8 cellular contexts compared by ENCODE assay signal in the genomic region with DNA sequence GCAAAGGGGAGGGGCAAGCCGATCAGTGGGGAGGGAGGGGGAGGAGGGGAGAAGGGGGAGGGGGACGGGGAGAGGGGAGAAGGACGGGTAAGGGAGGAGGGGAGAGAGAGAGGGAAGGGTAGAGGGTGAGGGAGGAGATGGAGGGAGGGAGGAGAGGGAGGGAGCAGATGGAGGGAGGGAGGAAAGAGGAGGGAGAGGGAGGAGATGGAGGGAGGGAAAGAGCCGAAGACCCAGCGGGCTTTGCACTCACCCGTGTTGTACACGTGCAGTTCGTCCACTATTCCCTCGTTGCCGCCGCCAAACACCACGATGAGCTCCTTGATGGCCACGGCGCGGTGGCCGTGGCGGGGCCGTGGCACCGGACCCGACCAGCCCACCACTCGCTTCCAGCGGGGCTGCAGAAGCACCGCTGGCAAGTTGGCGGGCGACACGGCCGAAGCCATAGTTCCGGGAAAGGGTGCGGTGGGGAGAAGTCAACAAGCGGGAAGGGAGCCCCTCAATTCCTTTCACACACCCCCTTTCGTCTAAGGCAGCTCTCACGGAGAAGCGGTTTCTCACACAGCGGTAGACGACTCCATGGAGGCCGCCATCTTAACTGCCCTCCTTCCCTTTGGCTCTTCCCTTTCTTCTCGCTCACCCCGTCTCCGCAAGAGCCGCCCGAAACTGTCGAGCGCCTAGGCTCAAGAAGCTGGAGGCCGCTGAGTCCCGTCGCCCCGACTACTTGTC. TPM values are rescaled to one million over a fixed set of nuclear protein-coding genes. Genes with fewer than 3 reads are reported as not detected.
DNase-seq lines count a peak whose midpoint lies in the region; ATAC-seq and TF ChIP-seq lines count a peak whose summit lies in the region.

No MANE protein-coding gene starts in this region.

- H3K9me3 ChIP-seq in OCI-LY3 (ENCODE audit: insufficient read depth, low read length) (no peaks in the 10 kb centered on the region), skeletal muscle tissue (ENCODE audit: control insufficient read depth in 3 of 3, low read length in 3 of 3) (no peaks in the 10 kb centered on the region)

- no peaks in the 10 kb centered on the region for H3K27me3 Mint-ChIP-seq in activated CD8-positive, alpha-beta memory T cell treated with anti-CD3 and anti-CD28 coated beads, Interleukin-2, amount 10 ng/mL, durations not matched to agents 7 days and 5 days
- H3K27me3 Mint-ChIP-seq in brain = no peaks in the 10 kb centered on the region
- H3K27me3 Mint-ChIP-seq in immature natural killer cell (ENCODE audit: low read depth in 3 of 3) = peaks cover 15 to 26% (median 21%) of the 10 kb centered on the region in 3 donors

- H4K20me1 ChIP-seq in OCI-LY3 (ENCODE audit: insufficient read depth, low read length) = peaks cover 44% of the 10 kb centered on the region

- H3K4me3 ChIP-seq in OCI-LY3 (ENCODE audit: low read length) = peak overlapping the region; percentile 97
- H3K4me3 ChIP-seq in skeletal muscle tissue (ENCODE audit: low read length in 3 of 3) = peak overlapping the region; percentile 88 to 93 (median 89)

- H3K9ac ChIP-seq in OCI-LY3 (ENCODE audit: low read length) (peak overlapping the region; percentile 100), skeletal muscle tissue (ENCODE audit: low read depth in 1 of 3, low read length in 3 of 3) (peak overlapping the region; percentile 86 to 97 (median 95))

- peaks cover 23% of the 10 kb centered on the region for H3K36me3 ChIP-seq in OCI-LY3 (replicated peaks; ENCODE audit: low read depth, low read length)
- no peaks in the 10 kb centered on the region for H3K36me3 ChIP-seq in skeletal muscle tissue (ENCODE audit: control insufficient read depth in 3 of 3, insufficient read depth in 3 of 3, low read length in 3 of 3)

- no peaks in the 10 kb centered on the region for H3K27me3 ChIP-seq in OCI-LY3 (ENCODE audit: low read depth, low read length)
- no peaks in the 10 kb centered on the region for H3K27me3 ChIP-seq in skeletal muscle tissue (ENCODE audit: control insufficient read depth in 3 of 3, insufficient read depth in 3 of 3, low read length in 3 of 3)

- peak; percentile 61 for DNase-seq in activated CD8-positive, alpha-beta memory T cell treated with anti-CD3 and anti-CD28 coated beads, Interleukin-2, amount 10 ng/mL, durations not matched to agents 7 days and 5 days
- DNase-seq in activated CD8-positive, alpha-beta memory T cell treated with anti-CD3 and anti-CD28 coated beads for 24 hours = no peak
- no peak for DNase-seq in immature natural killer cell
- no peak for DNase-seq in stimulated activated CD4-positive, alpha-beta T cell treated with anti-CD3 and anti-CD28 coated beads, Interleukin-2, amount 100 ng/mL, for 24 hours

- peaks cover 24% of the 10 kb centered on the region for H3K36me3 Mint-ChIP-seq in activated CD8-positive, alpha-beta memory T cell treated with anti-CD3 and anti-CD28 coated beads, Interleukin-2, amount 10 ng/mL, durations not matched to agents 7 days and 5 days
- H3K36me3 Mint-ChIP-seq in brain = no peaks in the 10 kb centered on the region
- H3K36me3 Mint-ChIP-seq in immature natural killer cell = no peaks in the 10 kb centered on the region

- H3K27ac Mint-ChIP-seq in activated CD8-positive, alpha-beta memory T cell treated with anti-CD3 and anti-CD28 coated beads, Interleukin-2, amount 10 ng/mL, durations not matched to agents 7 days and 5 days = peak overlapping the region; percentile 100
- peak overlapping the region; percentile 99 to 100 (median 100) for H3K27ac Mint-ChIP-seq in brain
- peak overlapping the region; percentile 98 to 100 (median 100) for H3K27ac Mint-ChIP-seq in immature natural killer cell

- H3K4me1 ChIP-seq in OCI-LY3 (ENCODE audit: low read length) (peaks cover 39% of the 10 kb centered on the region), skeletal muscle tissue (ENCODE audit: control insufficient read depth in 3 of 3, insufficient read depth in 3 of 3, low read length in 3 of 3) (peaks cover 55 to 65% (median 56%) of the 10 kb centered on the region in 3 donors)

- CTCF ChIA-PET in activated CD8-positive, alpha-beta memory T cell treated with anti-CD3 and anti-CD28 coated beads, Interleukin-2, amount 10 ng/mL, durations not matched to agents 7 days and 5 days (lab: Charles Lee) = interaction anchor here (0.8 to 7.2 kb wide), 6 partner anchors 10 to 428 kb away, joined by 3 to 52 read pairs (median 4); a partner anchor contains a TSS

- H3K27ac ChIP-seq in OCI-LY3 (ENCODE audit: low read length) = peak overlapping the region; percentile 98
- peak overlapping the region; percentile 99 for H3K27ac ChIP-seq in skeletal muscle tissue (ENCODE audit: low read depth, low read length)

- TF ChIP-seq CTCF in OCI-LY3 (IDR thresholded peaks at IDR 0.05; ENCODE audit: low read depth, low read length) = no peak
- no peak for TF ChIP-seq CTCF in brain (conservative IDR thresholded peaks at IDR 0.05)

- peaks cover 75% of the 10 kb centered on the region for H3K79me2 ChIP-seq in OCI-LY3 (ENCODE audit: low read length)

- H3K4me3 Mint-ChIP-seq in activated CD8-positive, alpha-beta memory T cell treated with anti-CD3 and anti-CD28 coated beads, Interleukin-2, amount 10 ng/mL, durations not matched to agents 7 days and 5 days = peak overlapping the region; percentile 95
- H3K4me3 Mint-ChIP-seq in brain (peak overlapping the region; percentile 95 to 100 (median 100)), immature natural killer cell (peak overlapping the region; percentile 98 to 100 (median 100))

- peaks cover 36% of the 10 kb centered on the region for H3K4me1 Mint-ChIP-seq in activated CD8-positive, alpha-beta memory T cell treated with anti-CD3 and anti-CD28 coated beads, Interleukin-2, amount 10 ng/mL, durations not matched to agents 7 days and 5 days
- H3K4me1 Mint-ChIP-seq in brain = peaks cover 51% of the 10 kb centered on the region
- peaks cover 56 to 66% of the 10 kb centered on the region in 2 donors for H3K4me1 Mint-ChIP-seq in immature natural killer cell

- no peak overlapping the region for H2AFZ ChIP-seq in OCI-LY3 (ENCODE audit: low read depth, low read length)

- peak; percentile 5 for ATAC-seq in activated CD8-positive, alpha-beta memory T cell treated with anti-CD3 and anti-CD28 coated beads, Interleukin-2, amount 10 ng/mL, durations not matched to agents 7 days and 5 days
- peak; percentile 7 for ATAC-seq in HG03097 (IDR thresholded peaks at IDR 0.05; ENCODE audit: low FRiP score, unreplicated experiment)

- H3K9me3 Mint-ChIP-seq in activated CD8-positive, alpha-beta memory T cell treated with anti-CD3 and anti-CD28 coated beads, Interleukin-2, amount 10 ng/mL, durations not matched to agents 7 days and 5 days (ENCODE audit: low read depth) = no peaks in the 10 kb centered on the region
- H3K9me3 Mint-ChIP-seq in brain = peaks cover 0 to 38% (median 6%) of the 10 kb centered on the region in 5 experiments
- H3K9me3 Mint-ChIP-seq in immature natural killer cell = peaks cover 0 to 2% (median 0%) of the 10 kb centered on the region in 6 donors

- peak overlapping the region; percentile 98 for H3K4me2 ChIP-seq in OCI-LY3 (ENCODE audit: low read length)

RNA-seq across cellular contexts. Expression of a gene that starts 1.1 kb away (rescaled TPM):
- total RNA-seq in activated CD8-positive, alpha-beta memory T cell treated with anti-CD3 and anti-CD28 coated beads, Interleukin-2, amount 10 ng/mL, durations not matched to agents 7 days and 5 days = 100 to 1,000 TPM; 136 to 138 TPM
- polyA plus RNA-seq in brain (ENCODE audit: insufficient read depth, low read depth, low replicate concordance) = 81.4 TPM
- polyA plus RNA-seq in immature natural killer cell = 10 to 100 TPM in 1 of 3 donors, 1 to 10 TPM in 2; 1.0 to 14.6 (median 2.9) TPM
- 9.4 TPM for total RNA-seq in skeletal muscle tissue

RNA-seq across cellular contexts. Expression of a gene that starts 2.0 kb away (rescaled TPM):
- 10 to 100 TPM in 1 of 2 experiments, 1 to 10 TPM in 1; 8.6 to 10.7 TPM for total RNA-seq in activated CD8-positive, alpha-beta memory T cell treated with anti-CD3 and anti-CD28 coated beads, Interleukin-2, amount 10 ng/mL, durations not matched to agents 7 days and 5 days
- polyA plus RNA-seq in brain (ENCODE audit: insufficient read depth, low read depth, low replicate concordance) (11.9 TPM), immature natural killer cell (10 to 100 TPM in 1 of 3 donors, 1 to 10 TPM in 2; 4.1 to 17.5 (median 5.2) TPM)
- 2.1 TPM for total RNA-seq in skeletal muscle tissue

RNA-seq across cellular contexts. Expression of a gene that starts 26.1 kb away (rescaled TPM):
- 1 to 10 TPM; 6.8 to 7.5 TPM for total RNA-seq in activated CD8-positive, alpha-beta memory T cell treated with anti-CD3 and anti-CD28 coated beads, Interleukin-2, amount 10 ng/mL, durations not matched to agents 7 days and 5 days
- polyA plus RNA-seq in brain (ENCODE audit: insufficient read depth, low read depth, low replicate concordance) = 16.6 TPM
- 1 to 10 TPM in 1 of 3 donors, under 1 TPM in 1, not detected in 1; 0.93 to 3.1 TPM for polyA plus RNA-seq in immature natural killer cell
- 5.7 TPM for total RNA-seq in skeletal muscle tissue

RNA-seq across cellular contexts. Expression of a gene that starts 35.7 kb away (rescaled TPM):
- total RNA-seq in activated CD8-positive, alpha-beta memory T cell treated with anti-CD3 and anti-CD28 coated beads, Interleukin-2, amount 10 ng/mL, durations not matched to agents 7 days and 5 days = 100 to 1,000 TPM in 1 of 2 experiments, 10 to 100 TPM in 1; 92.8 to 115 TPM
- 118 TPM for polyA plus RNA-seq in brain (ENCODE audit: insufficient read depth, low read depth, low replicate concordance)
- polyA plus RNA-seq in immature natural killer cell = 100 to 1,000 TPM in 2 of 3 donors, 10 to 100 TPM in 1; 70.6 to 126 (median 104) TPM
- 13.6 TPM for total RNA-seq in skeletal muscle tissue

RNA-seq across cellular contexts. Expression of a gene that starts 44.5 kb away (rescaled TPM):
- 100 to 1,000 TPM; 188 to 300 TPM for total RNA-seq in activated CD8-positive, alpha-beta memory T cell treated with anti-CD3 and anti-CD28 coated beads, Interleukin-2, amount 10 ng/mL, durations not matched to agents 7 days and 5 days
- polyA plus RNA-seq in brain (ENCODE audit: insufficient read depth, low read depth, low replicate concordance) = 16.3 TPM
- polyA plus RNA-seq in immature natural killer cell = 100 to 1,000 TPM in 1 of 3 donors, 10 to 100 TPM in 2; 54.6 to 122 (median 75.7) TPM
- 25.1 TPM for total RNA-seq in skeletal muscle tissue

Comparison
In these comparisons a context has a peak if more than half of its experiments do, and no peak if none do; other contexts are left out.
1. RNA of a gene that starts 1.1 kb away (total RNA-seq): 136 to 138 TPM in activated CD8-positive, alpha-beta memory T cell treated with anti-CD3 and anti-CD28 coated beads, Interleukin-2, amount 10 ng/mL, durations not matched to agents 7 days and 5 days; 9.4 TPM in skeletal muscle tissue (single experiment); every median in the first group is over 10 times any median in the second.
2. Peak in every context shown above with its lines, with median percentiles within 50 percentile points of each other: H3K27ac Mint-ChIP-seq and H3K4me3 Mint-ChIP-seq.